Comparison of ENCODE assay signal across 20 cellular contexts in the genomic region with DNA sequence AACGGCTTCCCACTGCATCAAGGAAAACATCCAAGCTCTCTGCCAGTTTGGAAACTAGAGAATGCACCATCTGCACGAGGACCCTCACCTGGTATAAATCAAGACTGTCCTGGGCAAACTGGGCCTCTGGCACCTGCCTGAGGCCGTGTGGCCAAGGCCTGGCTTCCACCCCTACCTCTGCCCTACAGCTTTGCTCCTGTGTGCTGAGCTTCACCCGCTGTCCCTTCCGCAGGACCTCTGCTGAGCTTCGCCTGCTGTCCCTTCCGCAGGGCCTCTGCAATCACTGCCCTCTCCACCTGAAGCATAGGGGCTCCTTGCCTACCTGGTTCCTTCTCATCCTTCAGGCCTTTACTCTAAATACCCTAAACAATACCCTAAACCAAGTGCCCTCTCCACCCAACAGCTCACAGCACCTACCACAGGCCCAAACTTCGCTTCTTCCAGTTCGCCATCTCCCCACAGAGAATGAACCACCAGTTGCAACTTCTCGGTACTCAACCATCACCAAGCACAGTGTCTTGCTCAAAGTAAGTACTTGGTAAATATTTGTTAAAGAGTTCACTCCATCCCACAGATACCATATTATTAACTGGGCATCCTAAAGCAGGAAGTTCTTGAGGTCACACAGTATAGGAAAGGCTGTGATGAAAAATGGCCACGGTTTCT. TPM values are rescaled to one million over a fixed set of nuclear protein-coding genes. Genes with fewer than 3 reads are reported as not detected.
DNase-seq lines count a peak whose midpoint lies in the region; ATAC-seq and TF ChIP-seq lines count a peak whose summit lies in the region.
"Had no signal": no experiment of that assay in that cellular context is flagged by ENCODE, and none has a peak within 500 bp of the region (broad histone marks: within the 10 kb centered on the region; RNA-seq: fewer than 3 reads in every experiment).

No MANE protein-coding gene starts in this region.

- H3K4me2 ChIP-seq in BLaER1 (0 out of 2 replicates have a peak overlapping the region, but pooled peaks have one; percentile 1), neuronal stem cell (ENCODE audit: insufficient read depth, low read length, poor library complexity, severe bottlenecking) (no peak overlapping the region)

- no peak overlapping the region for H3K18ac ChIP-seq in neuronal stem cell (ENCODE audit: low read length)

- H3K9me3 Mint-ChIP-seq in Caco-2 (ENCODE audit: unreplicated experiment) (peaks cover 5% of the 10 kb centered on the region), memory B cell (no peaks in the 10 kb centered on the region)
- no peaks in the 10 kb centered on the region for H3K9me3 Mint-ChIP-seq in activated T-helper 17 cell treated with anti-CD3 and anti-CD28 coated beads, Interleukin-2, amount 50 U/mL, for 72 hours

- H3K9ac ChIP-seq in BLaER1, result no peak overlapping the region
- no peak overlapping the region for H3K9ac ChIP-seq in neuronal stem cell (ENCODE audit: low read depth, low read length, poor library complexity)

- POLR2A ChIA-PET in Caco-2 (lab: Charles Lee), result no interaction called here

- no peak overlapping the region for H3K14ac ChIP-seq in neuronal stem cell (ENCODE audit: low read length)

- no peak overlapping the region for H4K8ac ChIP-seq in neuronal stem cell (ENCODE audit: low read depth, low read length)

- peaks cover 34% of the 10 kb centered on the region for H3K4me1 Mint-ChIP-seq in Caco-2 (ENCODE audit: low read depth, unreplicated experiment)
- H3K4me1 Mint-ChIP-seq in activated T-helper 17 cell treated with anti-CD3 and anti-CD28 coated beads, Interleukin-2, amount 50 U/mL, for 72 hours, result peaks cover 54% of the 10 kb centered on the region
- peaks cover 58% of the 10 kb centered on the region for H3K4me1 Mint-ChIP-seq in memory B cell

- peaks cover 55% of the 10 kb centered on the region for H3K4me1 ChIP-seq in BLaER1
- no peaks in the 10 kb centered on the region for H3K4me1 ChIP-seq in Caco-2
- H3K4me1 ChIP-seq in neuronal stem cell (ENCODE audit: control insufficient read depth in 2 of 2, insufficient read depth in 1 of 2, low read depth in 1 of 2, low read length in 2 of 2), result peaks cover 0 to 3% of the 10 kb centered on the region in 2 donors

- CTCF ChIA-PET in Caco-2 (lab: Charles Lee), result no interaction called here

- H4K20me1 ChIP-seq in BLaER1, result peaks cover 100% of the 10 kb centered on the region

- H2BK120ac ChIP-seq in neuronal stem cell (ENCODE audit: low read depth, low read length), result no peak overlapping the region

- no peak for ATAC-seq in activated T-helper 17 cell treated with anti-CD3 and anti-CD28 coated beads, Interleukin-2, amount 50 U/mL, for 72 hours (replicated peaks)
- ATAC-seq in memory B cell (ENCODE audit: low read depth), result no peak
- no peak for ATAC-seq in esophagus mucosa

- intact Hi-C loops in Caco-2 (cut with micrococcal nuclease; ENCODE audit: unreplicated experiment), result no loop called here

- TF ChIP-seq CTCF in Caco-2 (IDR thresholded peaks at IDR 0.05; ENCODE audit: insufficient read depth in 1 of 2, low read depth in 1 of 2, low read length in 1 of 2, severe bottlenecking in 1 of 2, unreplicated experiment in 1 of 2), result no peak

- H3K27ac Mint-ChIP-seq in Caco-2 (ENCODE audit: unreplicated experiment) (peak overlapping the region; percentile 28), memory B cell (peak overlapping the region; percentile 54)
- peak overlapping the region; percentile 23 for H3K27ac Mint-ChIP-seq in activated T-helper 17 cell treated with anti-CD3 and anti-CD28 coated beads, Interleukin-2, amount 50 U/mL, for 72 hours

- H3K27me3 Mint-ChIP-seq in Caco-2 (ENCODE audit: insufficient read depth, unreplicated experiment), result no peaks in the 10 kb centered on the region
- H3K27me3 Mint-ChIP-seq in activated T-helper 17 cell treated with anti-CD3 and anti-CD28 coated beads, Interleukin-2, amount 50 U/mL, for 72 hours, result no peaks in the 10 kb centered on the region
- H3K27me3 Mint-ChIP-seq in memory B cell, result no peaks in the 10 kb centered on the region

- H2BK5ac ChIP-seq in neuronal stem cell (ENCODE audit: low read length), result no peak overlapping the region

- peaks cover 66% of the 10 kb centered on the region for H3K36me3 Mint-ChIP-seq in Caco-2 (ENCODE audit: insufficient read depth, unreplicated experiment)
- H3K36me3 Mint-ChIP-seq in activated T-helper 17 cell treated with anti-CD3 and anti-CD28 coated beads, Interleukin-2, amount 50 U/mL, for 72 hours (ENCODE audit: low read depth), result peaks cover 60% of the 10 kb centered on the region
- peaks cover 20% of the 10 kb centered on the region for H3K36me3 Mint-ChIP-seq in memory B cell

- no peak overlapping the region for H2BK12ac ChIP-seq in neuronal stem cell (ENCODE audit: low read length)

- no peak overlapping the region for H3K27ac ChIP-seq in BLaER1
- H3K27ac ChIP-seq in neuronal stem cell (replicated peaks; ENCODE audit: low read length), result no peak overlapping the region
- H3K27ac ChIP-seq: brain microvascular endothelial cell, HL-60, pancreas had no signal

- H4K91ac ChIP-seq in neuronal stem cell (ENCODE audit: low read depth, low read length, poor library complexity), result no peak overlapping the region

- H3K27me3 ChIP-seq in BLaER1, result no peaks in the 10 kb centered on the region
- H3K27me3 ChIP-seq in Caco-2 (replicated peaks; ENCODE audit: control insufficient read depth, insufficient read depth, low read length), result no peaks in the 10 kb centered on the region
- no peaks in the 10 kb centered on the region for H3K27me3 ChIP-seq in neuronal stem cell (ENCODE audit: control insufficient read depth in 3 of 3, insufficient read depth in 3 of 3, low read depth in 1 of 3, low read length in 3 of 3)
- H3K27me3 ChIP-seq: brain microvascular endothelial cell, pancreas had no signal

- H3K36me3 ChIP-seq in BLaER1 (peaks cover 80% of the 10 kb centered on the region), Caco-2 (ENCODE audit: control insufficient read depth, insufficient read depth, low read length) (peaks cover 2% of the 10 kb centered on the region; the same call in 1 of the 2 replicates), neuronal stem cell (replicated peaks in 1 of 2; ENCODE audit: control insufficient read depth in 2 of 2, insufficient read depth in 2 of 2, low read length in 2 of 2) (peaks cover 34 to 83% of the 10 kb centered on the region in 2 donors)
- H3K36me3 ChIP-seq: pancreas had no signal

- H3K4me3 Mint-ChIP-seq in Caco-2 (ENCODE audit: unreplicated experiment) (no peak overlapping the region), memory B cell (no peak overlapping the region)
- H3K4me3 Mint-ChIP-seq in activated T-helper 17 cell treated with anti-CD3 and anti-CD28 coated beads, Interleukin-2, amount 50 U/mL, for 72 hours, result peak overlapping the region; percentile 19

- no peak for DNase-seq in Caco-2
- no peak for DNase-seq in memory B cell (ENCODE audit: low spot score in 2 of 2)
- DNase-seq in neuronal stem cell (ENCODE audit: low spot score), result no peak
- no peak for DNase-seq in stimulated activated CD8-positive, alpha-beta memory T cell treated with anti-CD3 and anti-CD28 coated beads, Interleukin-4, amount 100 ng/mL, for 48 hours
- no peak for DNase-seq in T-helper 9 cell
- DNase-seq: activated effector memory CD4-positive, alpha-beta T cell treated with anti-CD3 and anti-CD28 coated beads, Interleukin-2, amount 50 U/mL, for 16 hours; brain microvascular endothelial cell; effector CD4-positive, alpha-beta T cell; EL; mesendoderm; NCI-H146; NCI-H526 treated with DMSO at 0.1 percent for 48 hours; stimulated activated CD4-positive, alpha-beta T cell treated with anti-CD3 and anti-CD28 coated beads, Interleukin-12 subunit alpha, Interleukin-12 subunit beta, amount 100 ng/mL, for 4 hours had no signal

- H2BK15ac ChIP-seq in neuronal stem cell (ENCODE audit: low read length), result no peak overlapping the region

- H3K79me1 ChIP-seq in neuronal stem cell (ENCODE audit: low read depth, low read length), result peaks cover 7% of the 10 kb centered on the region

- H2AFZ ChIP-seq in neuronal stem cell (ENCODE audit: low read length), result no peak overlapping the region

- H2AK5ac ChIP-seq in neuronal stem cell (ENCODE audit: low read depth, low read length), result no peak overlapping the region

- WGBS in neuronal stem cell (ENCODE audit: extremely low coverage in 2 of 2, insufficient read length in 2 of 2, insufficient replicate concordance in 1 of 2), 2 donors, result no CpG with 5 or more reads among the region's 11 CpGs

- no peak overlapping the region for H3K23ac ChIP-seq in neuronal stem cell (ENCODE audit: low read depth, low read length, poor library complexity)

- no peak overlapping the region for H3K4ac ChIP-seq in neuronal stem cell (ENCODE audit: low read length)

- BruUV-seq in Caco-2 (replicated peaks; lab: Mats Ljungman, UMichigan), result no TSS peak

- no peak overlapping the region for H3K4me3 ChIP-seq in BLaER1
- H3K4me3 ChIP-seq in Caco-2 (ENCODE audit: low read depth, low read length), result no peak overlapping the region
- H3K4me3 ChIP-seq in neuronal stem cell (ENCODE audit: low read length in 2 of 2), result no peak overlapping the region
- H3K4me3 ChIP-seq: pancreas had no signal

- H3K9me3 ChIP-seq in BLaER1 (peaks cover 20% of the 10 kb centered on the region), Caco-2 (no peaks in the 10 kb centered on the region), neuronal stem cell (replicated peaks in 1 of 2; ENCODE audit: control insufficient read depth in 2 of 2, insufficient read depth in 1 of 2, low read depth in 1 of 2, low read length in 2 of 2) (peaks cover 3 to 31% of the 10 kb centered on the region in 2 donors)
- H3K9me3 ChIP-seq: pancreas had no signal

RNA-seq across cellular contexts. Expression of a gene that starts 18.4 kb away (rescaled TPM):
- total RNA-seq in Caco-2 (2022), result 268 and 301 TPM in 2 replicates
- 100 to 1,000 TPM; 266 to 410 TPM for total RNA-seq in activated T-helper 17 cell treated with anti-CD3 and anti-CD28 coated beads, Interleukin-2, amount 50 U/mL, for 72 hours
- 291 TPM for polyA plus RNA-seq in neuronal stem cell (2013, experiment 1 of 2)
- polyA plus RNA-seq in neuronal stem cell (2013, experiment 2 of 2), result 287 TPM
- 148 TPM for total RNA-seq in esophagus mucosa

RNA-seq across cellular contexts. Expression of a gene that starts 42.6 kb away (rescaled TPM):
- total RNA-seq in Caco-2 (2022), result 1.2 and 1.4 TPM in 2 replicates
- 1 to 10 TPM in 1 of 2 donors, under 1 TPM in 1; 0.86 to 1.7 TPM for total RNA-seq in activated T-helper 17 cell treated with anti-CD3 and anti-CD28 coated beads, Interleukin-2, amount 50 U/mL, for 72 hours
- 0.07 TPM for polyA plus RNA-seq in neuronal stem cell (2013, experiment 1 of 2)
- polyA plus RNA-seq in neuronal stem cell (2013, experiment 2 of 2), result 0.08 TPM
- 0.20 TPM for total RNA-seq in esophagus mucosa
- total RNA-seq: RPMI7951 had no signal

RNA-seq across cellular contexts. Expression of a gene that starts 46.6 kb away (rescaled TPM):
- 5.8 and 6.4 TPM in 2 replicates for total RNA-seq in Caco-2 (2022)
- 1 to 10 TPM; 1.8 to 2.0 TPM for total RNA-seq in activated T-helper 17 cell treated with anti-CD3 and anti-CD28 coated beads, Interleukin-2, amount 50 U/mL, for 72 hours
- 7.3 TPM for polyA plus RNA-seq in neuronal stem cell (2013, experiment 1 of 2)
- polyA plus RNA-seq in neuronal stem cell (2013, experiment 2 of 2), result 7.1 TPM
- 0.32 TPM for total RNA-seq in esophagus mucosa
- total RNA-seq: T-helper 2 cell treated with Interferon-gamma antibody and Interleukin-4, amounts not matched to agents 100 ng/mL and 5 ng/mL, for 36 hours had no signal
